17 cellular contexts compared by ENCODE assay signal in genomic region chr2:15844099-15844801, GRCh38.
"Had no signal": no experiment of that assay in that cellular context is flagged by ENCODE, and none has a peak within 500 bp of the region (broad histone marks: within the 10 kb centered on the region; RNA-seq: fewer than 3 reads in every experiment).

No MANE protein-coding gene starts in this region.

- FAIRE-seq: endothelial cell of umbilical vein, TTC549 had no signal

- DNase-seq: activated CD4-positive, alpha-beta memory T cell treated with anti-CD3 and anti-CD28 coated beads, Interleukin-2, amount 10 ng/mL, durations not matched to agents 7 days and 5 days; activated CD4-positive, alpha-beta T cell treated with anti-CD3 and anti-CD28 coated beads for 36 hours; activated CD8-positive, alpha-beta memory T cell treated with anti-CD3 and anti-CD28 coated beads, Interleukin-2, amount 10 ng/mL, durations not matched to agents 7 days and 5 days; activated naive CD4-positive, alpha-beta T cell treated with anti-CD3 and anti-CD28 coated beads, Interleukin-2, amount 10 ng/mL, durations not matched to agents 7 days and 5 days; aorta; mesenchymal stem cell; naive thymus-derived CD4-positive, alpha-beta T cell; ovary; stimulated activated naive B cell treated with anti-CD40 and anti-IgM and Interleukin-4, amounts not matched to agents 10 μg/mL and 1 μg/mL and 100 μg/mL, for 72 hours; T-helper 2 cell; thyroid gland had no signal

- H3K4me1 Mint-ChIP-seq: activated CD4-positive, alpha-beta memory T cell treated with anti-CD3 and anti-CD28 coated beads, Interleukin-2, amount 10 ng/mL, durations not matched to agents 7 days and 5 days; activated CD4-positive, alpha-beta T cell treated with anti-CD3 and anti-CD28 coated beads for 36 hours; activated CD8-positive, alpha-beta memory T cell treated with anti-CD3 and anti-CD28 coated beads, Interleukin-2, amount 10 ng/mL, durations not matched to agents 7 days and 5 days; activated naive CD4-positive, alpha-beta T cell treated with anti-CD3 and anti-CD28 coated beads, Interleukin-2, amount 10 ng/mL, durations not matched to agents 7 days and 5 days; stimulated activated naive B cell treated with anti-CD40 and anti-IgM and Interleukin-4, amounts not matched to agents 10 μg/mL and 1 μg/mL and 100 μg/mL, for 72 hours had no signal

- H3K4me3 Mint-ChIP-seq: activated CD4-positive, alpha-beta memory T cell treated with anti-CD3 and anti-CD28 coated beads, Interleukin-2, amount 10 ng/mL, durations not matched to agents 7 days and 5 days; activated CD4-positive, alpha-beta T cell treated with anti-CD3 and anti-CD28 coated beads for 36 hours; activated CD8-positive, alpha-beta memory T cell treated with anti-CD3 and anti-CD28 coated beads, Interleukin-2, amount 10 ng/mL, durations not matched to agents 7 days and 5 days; activated naive CD4-positive, alpha-beta T cell treated with anti-CD3 and anti-CD28 coated beads, Interleukin-2, amount 10 ng/mL, durations not matched to agents 7 days and 5 days; naive thymus-derived CD4-positive, alpha-beta T cell; stimulated activated naive B cell treated with anti-CD40 and anti-IgM and Interleukin-4, amounts not matched to agents 10 μg/mL and 1 μg/mL and 100 μg/mL, for 72 hours; WTC11 had no signal

- H3K9me3 ChIP-seq: ovary, thyroid gland had no signal

- H3K36me3 ChIP-seq: esophagus muscularis mucosa, gastroesophageal sphincter, ovary, thyroid gland had no signal

- H3K27ac ChIP-seq: coronary artery, esophagus muscularis mucosa, gastroesophageal sphincter, ovary, thyroid gland had no signal

- H3K36me3 Mint-ChIP-seq: activated CD8-positive, alpha-beta memory T cell treated with anti-CD3 and anti-CD28 coated beads, Interleukin-2, amount 10 ng/mL, durations not matched to agents 7 days and 5 days; activated naive CD4-positive, alpha-beta T cell treated with anti-CD3 and anti-CD28 coated beads, Interleukin-2, amount 10 ng/mL, durations not matched to agents 7 days and 5 days; naive thymus-derived CD4-positive, alpha-beta T cell; stimulated activated naive B cell treated with anti-CD40 and anti-IgM and Interleukin-4, amounts not matched to agents 10 μg/mL and 1 μg/mL and 100 μg/mL, for 72 hours; WTC11 had no signal

- H3K27me3 Mint-ChIP-seq: activated CD4-positive, alpha-beta memory T cell treated with anti-CD3 and anti-CD28 coated beads, Interleukin-2, amount 10 ng/mL, durations not matched to agents 7 days and 5 days; activated CD4-positive, alpha-beta T cell treated with anti-CD3 and anti-CD28 coated beads for 36 hours; activated CD8-positive, alpha-beta memory T cell treated with anti-CD3 and anti-CD28 coated beads, Interleukin-2, amount 10 ng/mL, durations not matched to agents 7 days and 5 days had no signal

- H3K4me1 ChIP-seq: esophagus muscularis mucosa, gastroesophageal sphincter, thyroid gland had no signal

- H3K9me3 Mint-ChIP-seq: activated naive CD4-positive, alpha-beta T cell treated with anti-CD3 and anti-CD28 coated beads, Interleukin-2, amount 10 ng/mL, durations not matched to agents 7 days and 5 days; WTC11 had no signal

- H3K27me3 ChIP-seq: esophagus muscularis mucosa, gastroesophageal sphincter, ovary, thyroid gland had no signal

- H3K4me3 ChIP-seq: coronary artery, esophagus muscularis mucosa, gastroesophageal sphincter, ovary, thyroid gland had no signal

- ATAC-seq: activated CD4-positive, alpha-beta T cell treated with anti-CD3 and anti-CD28 coated beads for 36 hours; activated CD8-positive, alpha-beta memory T cell treated with anti-CD3 and anti-CD28 coated beads, Interleukin-2, amount 10 ng/mL, durations not matched to agents 7 days and 5 days; gastroesophageal sphincter; naive thymus-derived CD4-positive, alpha-beta T cell; stimulated activated naive B cell treated with anti-CD40 and anti-IgM and Interleukin-4, amounts not matched to agents 10 μg/mL and 1 μg/mL and 100 μg/mL, for 72 hours had no signal

- H3K27ac Mint-ChIP-seq: activated CD4-positive, alpha-beta memory T cell treated with anti-CD3 and anti-CD28 coated beads, Interleukin-2, amount 10 ng/mL, durations not matched to agents 7 days and 5 days; activated CD4-positive, alpha-beta T cell treated with anti-CD3 and anti-CD28 coated beads for 36 hours; activated CD8-positive, alpha-beta memory T cell treated with anti-CD3 and anti-CD28 coated beads, Interleukin-2, amount 10 ng/mL, durations not matched to agents 7 days and 5 days; activated naive CD4-positive, alpha-beta T cell treated with anti-CD3 and anti-CD28 coated beads, Interleukin-2, amount 10 ng/mL, durations not matched to agents 7 days and 5 days; naive thymus-derived CD4-positive, alpha-beta T cell; stimulated activated naive B cell treated with anti-CD40 and anti-IgM and Interleukin-4, amounts not matched to agents 10 μg/mL and 1 μg/mL and 100 μg/mL, for 72 hours; WTC11 had no signal
